ENCODE assay signal across 21 cellular contexts in the genomic region with DNA sequence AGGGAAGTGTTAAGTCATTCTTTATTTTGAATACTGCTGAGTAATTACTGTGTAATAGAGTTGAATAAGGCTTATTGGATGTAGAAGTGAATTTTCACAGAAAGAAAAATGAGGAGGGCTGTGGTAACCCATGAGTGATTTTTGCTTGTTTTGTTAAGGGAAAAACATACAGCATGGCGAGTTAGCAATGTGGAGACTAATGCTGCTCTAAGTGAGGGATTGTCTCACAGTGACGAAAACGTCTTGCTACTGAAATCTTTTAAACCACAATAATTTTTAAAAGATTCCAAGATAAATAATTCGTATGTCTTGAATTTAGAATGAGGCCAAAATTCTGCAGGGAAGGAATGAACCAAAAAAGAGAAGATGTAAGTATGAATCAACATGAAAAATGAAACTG. TPM values are rescaled to one million over a fixed set of nuclear protein-coding genes. Genes with fewer than 3 reads are reported as not detected.
A peak's percentile ranks its signal among the peaks of the same experiment; 100 is the strongest.
DNase-seq lines count a peak whose midpoint lies in the region; ATAC-seq and TF ChIP-seq lines count a peak whose summit lies in the region.
"Had no signal": no experiment of that assay in that cellular context is flagged by ENCODE, and none has a peak within 500 bp of the region (broad histone marks: within the 10 kb centered on the region; RNA-seq: fewer than 3 reads in every experiment).

No MANE protein-coding gene starts in this region.

- DNase-seq in AG09309 (ENCODE audit: low read depth) = peak; percentile 72
- peak; percentile 43 for DNase-seq in MG63
- DNase-seq in dedifferentiated amniotic fluid mesenchymal stem cell (ENCODE audit: extremely low spot score) = peak; percentile 90
- DNase-seq in non-pigmented ciliary epithelial cell (ENCODE audit: low read depth) = peak; percentile 87
- no peak for DNase-seq in hepatocyte (ENCODE audit: low spot score)
- no peak for DNase-seq in NCI-H446 (lab: John Stamatoyannopoulos, UW)
- DNase-seq: activated CD4-positive, alpha-beta T cell treated with anti-CD3 and anti-CD28 coated beads for 4 hours; amygdala; colonic mucosa; COR-L47; glutamatergic neuron; lower lobe of right lung; NCI-H146; NCI-H2227 treated with DMSO at 0.1 percent for 48 hours; right cardiac atrium; stimulated activated naive CD8-positive, alpha-beta T cell treated with anti-CD3 and anti-CD28 coated beads, Interleukin-15, Interleukin-2, amounts not matched to agents 100 U/mL and 50 U/mL, for 24 hours; transverse colon had no signal

- no peak for ATAC-seq in GM21825 (IDR thresholded peaks at IDR 0.05; ENCODE audit: unreplicated experiment)
- ATAC-seq in GM21576 (IDR thresholded peaks at IDR 0.05; ENCODE audit: unreplicated experiment) = no peak
- ATAC-seq: lower lobe of right lung; right cardiac atrium; stimulated activated naive CD8-positive, alpha-beta T cell treated with anti-CD3 and anti-CD28 coated beads, Interleukin-15, Interleukin-2, amounts not matched to agents 100 U/mL and 50 U/mL, for 24 hours had no signal

- H3K79me2 ChIP-seq in hepatocyte = no peaks in the 10 kb centered on the region

- H3K27ac ChIP-seq in hepatocyte = no peak overlapping the region
- H3K27ac ChIP-seq: colonic mucosa, lower lobe of right lung, transverse colon had no signal

- H3K27me3 ChIP-seq in MG63 = no peaks in the 10 kb centered on the region
- H3K27me3 ChIP-seq in hepatocyte = peaks cover 3% of the 10 kb centered on the region
- H3K27me3 ChIP-seq: colonic mucosa, transverse colon had no signal

- no peaks in the 10 kb centered on the region for H4K20me1 ChIP-seq in hepatocyte (ENCODE audit: insufficient read depth, poor library complexity, severe bottlenecking)

- 84% methylated on average over 4 of the region's 4 CpGs for WGBS in hepatocyte (ENCODE audit: low lambda C conversion rate, missing lambda C conversion rate)

- H3K36me3 ChIP-seq in MG63 (no peaks in the 10 kb centered on the region), hepatocyte (replicated peaks; ENCODE audit: insufficient read depth, low read depth) (no peaks in the 10 kb centered on the region)
- H3K36me3 ChIP-seq: colonic mucosa, lower lobe of right lung, transverse colon had no signal

- H3K4me2 ChIP-seq in hepatocyte = no peak overlapping the region

- H3K9me2 ChIP-seq in hepatocyte (replicated peaks; ENCODE audit: insufficient read depth) = no peaks in the 10 kb centered on the region

- no peaks in the 10 kb centered on the region for H3K4me1 ChIP-seq in hepatocyte (ENCODE audit: insufficient read depth)
- H3K4me1 ChIP-seq: colonic mucosa, lower lobe of right lung had no signal

- no peak overlapping the region for H2AFZ ChIP-seq in hepatocyte

- H3K4me3 ChIP-seq in AG09309 (ENCODE audit: control insufficient read depth, low read depth, low read length) (no peak overlapping the region), MG63 (peak overlapping the region; percentile 22), hepatocyte (no peak overlapping the region)
- H3K4me3 ChIP-seq: colonic mucosa, lower lobe of right lung, transverse colon had no signal

- H3K9me3 ChIP-seq in MG63 = peaks cover 2% of the 10 kb centered on the region; the same call in 1 of the 2 replicates
- no peaks in the 10 kb centered on the region for H3K9me3 ChIP-seq in hepatocyte (ENCODE audit: low read depth)
- H3K9me3 ChIP-seq: colonic mucosa, lower lobe of right lung, transverse colon had no signal

- TF ChIP-seq CTCF in AG09309 (IDR thresholded peaks at IDR 0.05; ENCODE audit: control insufficient read depth, insufficient read depth, low read depth, low read length, missing control alignments) = no peak
- TF ChIP-seq CTCF in hepatocyte (IDR thresholded peaks at IDR 0.05; ENCODE audit: poor library complexity) = no peak

RNA-seq across cellular contexts. Expression of a gene that starts 16.2 kb away (rescaled TPM):
- total RNA-seq in MG63 (2014; rRNA removed; shearing (Covaris generic); ENCODE audit: low replicate concordance) = 14.7 and 23.1 TPM in 2 replicates
- 19.3 and 24.9 TPM in 2 replicates for total RNA-seq in hepatocyte
- polyA plus RNA-seq in hepatocyte = 20.8 and 21.3 TPM in 2 replicates
- total RNA-seq: LHCN-M2, myocyte had no signal

Comparison
In these comparisons a context has a peak if more than half of its experiments do, and no peak if none do; other contexts are left out.
1. DNase-seq: peak in AG09309 (single experiment), MG63 (single experiment), dedifferentiated amniotic fluid mesenchymal stem cell (single experiment) and non-pigmented ciliary epithelial cell (single experiment); none in hepatocyte (single experiment) and NCI-H446 (0 of 2).